In genomic region chr6:125693480-125693879, GRCh38 we compare ENCODE assay signal across 39 cellular contexts. TPM values are rescaled to one million over a fixed set of nuclear protein-coding genes. Genes with fewer than 3 reads are reported as not detected.
"Had no signal": no experiment of that assay in that cellular context is flagged by ENCODE, and none has a peak within 500 bp of the region (broad histone marks: within the 10 kb centered on the region; RNA-seq: fewer than 3 reads in every experiment).

No MANE protein-coding gene starts in this region.

- DNase-seq: activated CD4-positive, alpha-beta memory T cell treated with anti-CD3 and anti-CD28 coated beads, Interleukin-2, amount 10 ng/mL, durations not matched to agents 7 days and 5 days; activated CD4-positive, alpha-beta T cell treated with anti-CD3 and anti-CD28 coated beads for 1 hour; activated CD4-positive, alpha-beta T cell treated with anti-CD3 and anti-CD28 coated beads for 36 hours; activated CD4-positive, alpha-beta T cell treated with anti-CD3 and anti-CD28 coated beads for 48 hours; activated CD4-positive, alpha-beta T cell treated with anti-CD3 and anti-CD28 coated beads, Interleukin-2, amount 10 ng/mL, durations not matched to agents 7 days and 5 days; activated CD4-positive, alpha-beta T cell treated with anti-CD3 and anti-CD28 coated beads, Interleukin-2, amount 50 U/mL, for 48 hours; activated CD4-positive, CD25-positive, alpha-beta regulatory T cell; activated CD8-positive, alpha-beta memory T cell treated with anti-CD3 and anti-CD28 coated beads for 24 hours; activated CD8-positive, alpha-beta memory T cell treated with anti-CD3 and anti-CD28 coated beads, Interleukin-2, amount 10 ng/mL, durations not matched to agents 7 days and 5 days; activated CD8-positive, alpha-beta memory T cell treated with anti-CD3 and anti-CD28 coated beads, Interleukin-2, amount 50 U/mL, for 48 hours; activated CD8-positive, alpha-beta T cell treated with anti-CD3 and anti-CD28 coated beads, Interleukin-2, amount 10 ng/mL, durations not matched to agents 7 days and 5 days; activated effector memory CD4-positive, alpha-beta T cell treated with Interleukin-2 at 50 U/mL for 16 hours; activated gamma-delta T cell; activated naive CD4-positive, alpha-beta T cell treated with anti-CD3 and anti-CD28 coated beads, Interleukin-2, amount 10 ng/mL, durations not matched to agents 7 days and 5 days; activated naive CD4-positive, alpha-beta T cell treated with Interleukin-2 at 50 U/mL for 16 hours; activated naive CD8-positive, alpha-beta T cell treated with anti-CD3 and anti-CD28 coated beads, Interleukin-2, amount 10 ng/mL, durations not matched to agents 7 days and 5 days; activated naive CD8-positive, alpha-beta T cell treated with anti-CD3 and anti-CD28 coated beads, Interleukin-2, amount 50 U/mL, for 24 hours; activated T-cell treated with anti-CD3 and anti-CD28 coated beads, Interleukin-2, amount 50 U/mL, for 24 hours; activated T-cell treated with anti-CD3 and anti-CD28 coated beads, Interleukin-2, amount 50 U/mL, for 48 hours; amygdala; anterior cingulate cortex; caudate nucleus; cerebellar nuclear complex; T-helper 1 cell; T-helper 2 cell; T-helper 9 cell had no signal

- H3K36me3 ChIP-seq: ascending aorta, cardiac muscle cell had no signal

- H3K27ac Mint-ChIP-seq: activated CD4-positive, alpha-beta memory T cell treated with anti-CD3 and anti-CD28 coated beads, Interleukin-2, amount 10 ng/mL, durations not matched to agents 7 days and 5 days; activated CD4-positive, alpha-beta T cell treated with anti-CD3 and anti-CD28 coated beads for 36 hours; activated CD4-positive, alpha-beta T cell treated with anti-CD3 and anti-CD28 coated beads, Interleukin-2, amount 10 ng/mL, durations not matched to agents 7 days and 5 days; activated CD8-positive, alpha-beta memory T cell treated with anti-CD3 and anti-CD28 coated beads, Interleukin-2, amount 10 ng/mL, durations not matched to agents 7 days and 5 days; activated CD8-positive, alpha-beta T cell treated with anti-CD3 and anti-CD28 coated beads, Interleukin-2, amount 10 ng/mL, durations not matched to agents 7 days and 5 days; activated naive CD4-positive, alpha-beta T cell treated with anti-CD3 and anti-CD28 coated beads, Interleukin-2, amount 10 ng/mL, durations not matched to agents 7 days and 5 days; activated naive CD4-positive, alpha-beta T cell treated with anti-CD3 and anti-CD28 coated beads, Interleukin-2, amount 50 U/mL, for 24 hours; activated naive CD8-positive, alpha-beta T cell; activated naive CD8-positive, alpha-beta T cell treated with anti-CD3 and anti-CD28 coated beads, Interleukin-2, amount 10 ng/mL, durations not matched to agents 7 days and 5 days; activated naive CD8-positive, alpha-beta T cell treated with anti-CD3 and anti-CD28 coated beads, Interleukin-2, amount 50 U/mL, for 24 hours; activated T-cell treated with anti-CD3 and anti-CD28 coated beads, Interleukin-2, amount 50 U/mL, for 24 hours; activated T-helper 2 cell treated with anti-CD3 and anti-CD28 coated beads, Interferon-gamma antibody, Interleukin-2, Interleukin-4, amounts not matched to agents 10 μg/mL and 5 μg/mL and 100 μg/mL, durations not matched to agents 14 hours and 24 hours and 36 hours; brain; T-helper 1 cell treated with Interleukin-12 subunit alpha and Interleukin-12 subunit beta and Interleukin-4 antibody, amounts not matched to agents 30 μg/mL and 1 μg/mL, for 36 hours; T-helper 2 cell treated with Interferon-gamma antibody and Interleukin-4, amounts not matched to agents 5 μg/mL and 100 μg/mL, for 36 hours had no signal

- H3K9me3 Mint-ChIP-seq: activated CD4-positive, alpha-beta T cell treated with anti-CD3 and anti-CD28 coated beads, Interleukin-2, amount 10 ng/mL, durations not matched to agents 7 days and 5 days; activated naive CD4-positive, alpha-beta T cell treated with anti-CD3 and anti-CD28 coated beads, Interleukin-2, amount 10 ng/mL, durations not matched to agents 7 days and 5 days; activated naive CD8-positive, alpha-beta T cell treated with anti-CD3 and anti-CD28 coated beads, Interleukin-2, amount 10 ng/mL, durations not matched to agents 7 days and 5 days; activated T-helper 2 cell treated with anti-CD3 and anti-CD28 coated beads, Interferon-gamma antibody, Interleukin-2, Interleukin-4, amounts not matched to agents 10 μg/mL and 5 μg/mL and 100 μg/mL, durations not matched to agents 14 hours and 24 hours and 36 hours; T-helper 1 cell treated with Interleukin-12 subunit alpha and Interleukin-12 subunit beta and Interleukin-4 antibody, amounts not matched to agents 30 μg/mL and 1 μg/mL, for 36 hours; T-helper 2 cell treated with Interferon-gamma antibody and Interleukin-4, amounts not matched to agents 5 μg/mL and 100 μg/mL, for 36 hours had no signal

- FAIRE-seq: TTC549 had no signal

- H3K4me3 Mint-ChIP-seq: activated CD4-positive, alpha-beta memory T cell treated with anti-CD3 and anti-CD28 coated beads, Interleukin-2, amount 10 ng/mL, durations not matched to agents 7 days and 5 days; activated CD4-positive, alpha-beta T cell treated with anti-CD3 and anti-CD28 coated beads for 36 hours; activated CD4-positive, alpha-beta T cell treated with anti-CD3 and anti-CD28 coated beads, Interleukin-2, amount 10 ng/mL, durations not matched to agents 7 days and 5 days; activated CD8-positive, alpha-beta memory T cell treated with anti-CD3 and anti-CD28 coated beads, Interleukin-2, amount 10 ng/mL, durations not matched to agents 7 days and 5 days; activated CD8-positive, alpha-beta T cell treated with anti-CD3 and anti-CD28 coated beads, Interleukin-2, amount 10 ng/mL, durations not matched to agents 7 days and 5 days; activated naive CD4-positive, alpha-beta T cell treated with anti-CD3 and anti-CD28 coated beads, Interleukin-2, amount 10 ng/mL, durations not matched to agents 7 days and 5 days; activated naive CD4-positive, alpha-beta T cell treated with anti-CD3 and anti-CD28 coated beads, Interleukin-2, amount 50 U/mL, for 24 hours; activated naive CD8-positive, alpha-beta T cell; activated naive CD8-positive, alpha-beta T cell treated with anti-CD3 and anti-CD28 coated beads, Interleukin-2, amount 10 ng/mL, durations not matched to agents 7 days and 5 days; activated naive CD8-positive, alpha-beta T cell treated with anti-CD3 and anti-CD28 coated beads, Interleukin-2, amount 50 U/mL, for 24 hours; activated T-cell treated with anti-CD3 and anti-CD28 coated beads, Interleukin-2, amount 50 U/mL, for 24 hours; brain; central memory CD8-positive, alpha-beta T cell; T-helper 1 cell treated with Interleukin-12 subunit alpha and Interleukin-12 subunit beta and Interleukin-4 antibody, amounts not matched to agents 30 μg/mL and 1 μg/mL, for 36 hours; T-helper 2 cell treated with Interferon-gamma antibody and Interleukin-4, amounts not matched to agents 5 μg/mL and 100 μg/mL, for 36 hours had no signal

- H3K36me3 Mint-ChIP-seq: activated CD8-positive, alpha-beta memory T cell treated with anti-CD3 and anti-CD28 coated beads, Interleukin-2, amount 10 ng/mL, durations not matched to agents 7 days and 5 days; activated naive CD4-positive, alpha-beta T cell treated with anti-CD3 and anti-CD28 coated beads, Interleukin-2, amount 10 ng/mL, durations not matched to agents 7 days and 5 days; activated naive CD8-positive, alpha-beta T cell treated with anti-CD3 and anti-CD28 coated beads, Interleukin-2, amount 10 ng/mL, durations not matched to agents 7 days and 5 days; brain had no signal

- H3K27ac ChIP-seq: ascending aorta, cardiac muscle cell, VCaP had no signal

- H3K27me3 ChIP-seq: ascending aorta, cardiac muscle cell had no signal

- H3K4me3 ChIP-seq: ascending aorta, cardiac muscle cell had no signal

- ATAC-seq: activated CD4-positive, alpha-beta T cell treated with anti-CD3 and anti-CD28 coated beads for 36 hours; activated CD4-positive, CD25-positive, alpha-beta regulatory T cell treated with anti-CD3 and anti-CD28 coated beads, Interleukin-2, amount 50 U/mL, for 24 hours; activated CD8-positive, alpha-beta memory T cell treated with anti-CD3 and anti-CD28 coated beads, Interleukin-2, amount 10 ng/mL, durations not matched to agents 7 days and 5 days; activated CD8-positive, alpha-beta T cell treated with anti-CD3 and anti-CD28 coated beads, Interleukin-2, amount 10 ng/mL, durations not matched to agents 7 days and 5 days; activated naive CD8-positive, alpha-beta T cell treated with anti-CD3 and anti-CD28 coated beads, Interleukin-2, amount 50 U/mL, for 24 hours had no signal

- H3K4me1 Mint-ChIP-seq: activated CD4-positive, alpha-beta memory T cell treated with anti-CD3 and anti-CD28 coated beads, Interleukin-2, amount 10 ng/mL, durations not matched to agents 7 days and 5 days; activated CD4-positive, alpha-beta T cell treated with anti-CD3 and anti-CD28 coated beads for 36 hours; activated CD4-positive, alpha-beta T cell treated with anti-CD3 and anti-CD28 coated beads, Interleukin-2, amount 10 ng/mL, durations not matched to agents 7 days and 5 days; activated CD8-positive, alpha-beta memory T cell treated with anti-CD3 and anti-CD28 coated beads, Interleukin-2, amount 10 ng/mL, durations not matched to agents 7 days and 5 days; activated naive CD4-positive, alpha-beta T cell treated with anti-CD3 and anti-CD28 coated beads, Interleukin-2, amount 10 ng/mL, durations not matched to agents 7 days and 5 days; activated naive CD4-positive, alpha-beta T cell treated with anti-CD3 and anti-CD28 coated beads, Interleukin-2, amount 50 U/mL, for 24 hours; activated naive CD8-positive, alpha-beta T cell treated with anti-CD3 and anti-CD28 coated beads, Interleukin-2, amount 10 ng/mL, durations not matched to agents 7 days and 5 days; activated naive CD8-positive, alpha-beta T cell treated with anti-CD3 and anti-CD28 coated beads, Interleukin-2, amount 50 U/mL, for 24 hours; brain; central memory CD8-positive, alpha-beta T cell had no signal

RNA-seq across cellular contexts. Expression of gene HEY2, which starts 56.0 kb away (rescaled TPM):
- total RNA-seq: activated CD4-positive, alpha-beta memory T cell treated with anti-CD3 and anti-CD28 coated beads, Interleukin-2, amount 10 ng/mL, durations not matched to agents 7 days and 5 days; activated CD4-positive, alpha-beta T cell treated with anti-CD3 and anti-CD28 coated beads for 36 hours; activated CD4-positive, alpha-beta T cell treated with anti-CD3 and anti-CD28 coated beads, Interleukin-2, amount 10 ng/mL, durations not matched to agents 7 days and 5 days; activated CD8-positive, alpha-beta memory T cell treated with anti-CD3 and anti-CD28 coated beads, Interleukin-2, amount 10 ng/mL, durations not matched to agents 7 days and 5 days; activated CD8-positive, alpha-beta T cell treated with anti-CD3 and anti-CD28 coated beads, Interleukin-2, amount 10 ng/mL, durations not matched to agents 7 days and 5 days; activated T-helper 2 cell treated with anti-CD3 and anti-CD28 coated beads, Interferon-gamma antibody, Interleukin-2, Interleukin-4, amounts not matched to agents 10 μg/mL and 5 μg/mL and 100 μg/mL, durations not matched to agents 14 hours and 24 hours and 36 hours; bronchial epithelial cell had no signal
